ENCODE assay signal across 14 cellular contexts in the genomic region with DNA sequence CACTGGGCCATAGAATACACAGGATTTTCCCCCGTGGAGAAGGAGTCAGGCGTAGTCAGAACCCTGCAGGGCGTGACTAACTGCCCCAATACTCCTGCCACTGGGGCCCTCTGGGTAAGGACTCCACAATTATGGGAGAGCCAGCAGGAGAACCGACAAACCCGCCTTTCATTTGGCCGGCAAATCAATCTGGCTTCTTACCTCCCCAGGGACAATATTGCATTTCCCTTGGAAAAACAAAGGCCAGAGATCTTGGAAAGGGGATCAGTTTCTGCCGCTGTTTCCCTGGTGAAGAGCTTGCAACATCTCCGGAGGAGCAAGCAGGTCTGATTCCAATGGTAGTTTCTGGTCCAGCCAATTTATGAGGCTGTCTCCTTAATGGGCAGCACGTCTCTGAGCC. TPM values are rescaled to one million over a fixed set of nuclear protein-coding genes. Genes with fewer than 3 reads are reported as not detected.
A peak's percentile ranks its signal among the peaks of the same experiment; 100 is the strongest.
DNase-seq lines count a peak whose midpoint lies in the region; ATAC-seq and TF ChIP-seq lines count a peak whose summit lies in the region.
"Had no signal": no experiment of that assay in that cellular context is flagged by ENCODE, and none has a peak within 500 bp of the region (broad histone marks: within the 10 kb centered on the region; RNA-seq: fewer than 3 reads in every experiment).

No MANE protein-coding gene starts in this region.

- H3K36me3 Mint-ChIP-seq in mesothelial cell of epicardium: no peaks in the 10 kb centered on the region
- peaks cover 3% of the 10 kb centered on the region for H3K36me3 Mint-ChIP-seq in activated CD8-positive, alpha-beta T cell treated with anti-CD3 and anti-CD28 coated beads, Interleukin-2, amount 10 ng/mL, durations not matched to agents 7 days and 5 days (ENCODE audit: low read depth)
- H3K36me3 Mint-ChIP-seq: activated naive CD8-positive, alpha-beta T cell; natural killer cell had no signal

- CTCF ChIA-PET in A673 (lab: Charles Lee): no interaction called here
- CTCF ChIA-PET in activated CD8-positive, alpha-beta T cell treated with anti-CD3 and anti-CD28 coated beads, Interleukin-2, amount 10 ng/mL, durations not matched to agents 7 days and 5 days (lab: Charles Lee): no interaction called here

- peaks cover 39% of the 10 kb centered on the region for H3K4me1 Mint-ChIP-seq in mesothelial cell of epicardium
- H3K4me1 Mint-ChIP-seq in activated CD8-positive, alpha-beta T cell treated with anti-CD3 and anti-CD28 coated beads, Interleukin-2, amount 10 ng/mL, durations not matched to agents 7 days and 5 days (ENCODE audit: low read depth): peaks cover 5% of the 10 kb centered on the region

- intact Hi-C loops in A673 (cut with micrococcal nuclease; ENCODE audit: unreplicated experiment): no loop called here

- peaks cover 66% of the 10 kb centered on the region for H3K27me3 ChIP-seq in A673 (replicated peaks; ENCODE audit: insufficient read depth, low read depth, low read length, poor library complexity)

- TF ChIP-seq CTCF in A673 (conservative IDR thresholded peaks at IDR 0.05; ENCODE audit: low read depth, low read length): no peak
- no peak for TF ChIP-seq CTCF in mesothelial cell of epicardium (IDR thresholded peaks at IDR 0.05; ENCODE audit: unreplicated experiment)

- DNase-seq in A673 (ENCODE audit: low spot score) (peak; percentile 88), NCI-H2171 treated with DMSO at 0.1 percent for 48 hours (lab: John Stamatoyannopoulos, UW) (peak; percentile 42), fibroblast of gingiva (ENCODE audit: low read depth) (peak; percentile 93), mesothelial cell of epicardium (ENCODE audit: low spot score in 2 of 2, unreplicated experiment in 2 of 2) (no peak), NCI-H82 (lab: John Stamatoyannopoulos, UW) (no peak), pons (ENCODE audit: low spot score) (no peak)
- DNase-seq in activated CD8-positive, alpha-beta T cell treated with anti-CD3 and anti-CD28 coated beads, Interleukin-2, amount 10 ng/mL, durations not matched to agents 7 days and 5 days: no peak
- DNase-seq: DMS153, KG1, natural killer cell, NCI-H1694 treated with DMSO at 0.1 percent for 48 hours, trophoblast cell had no signal

- no peak overlapping the region for H3K27ac Mint-ChIP-seq in mesothelial cell of epicardium
- no peak overlapping the region for H3K27ac Mint-ChIP-seq in activated CD8-positive, alpha-beta T cell treated with anti-CD3 and anti-CD28 coated beads, Interleukin-2, amount 10 ng/mL, durations not matched to agents 7 days and 5 days
- H3K27ac Mint-ChIP-seq: activated naive CD8-positive, alpha-beta T cell; natural killer cell had no signal

- ATAC-seq in HG03097 (IDR thresholded peaks at IDR 0.05; ENCODE audit: low FRiP score, unreplicated experiment): no peak
- ATAC-seq in activated CD8-positive, alpha-beta T cell treated with anti-CD3 and anti-CD28 coated beads, Interleukin-2, amount 10 ng/mL, durations not matched to agents 7 days and 5 days: no peak
- ATAC-seq: natural killer cell had no signal

- H3K27me3 Mint-ChIP-seq in mesothelial cell of epicardium (ENCODE audit: low read depth): peaks cover 90% of the 10 kb centered on the region
- H3K27me3 Mint-ChIP-seq in activated CD8-positive, alpha-beta T cell treated with anti-CD3 and anti-CD28 coated beads, Interleukin-2, amount 10 ng/mL, durations not matched to agents 7 days and 5 days (ENCODE audit: low read depth): peaks cover 26% of the 10 kb centered on the region

- no peaks in the 10 kb centered on the region for H3K9me3 Mint-ChIP-seq in mesothelial cell of epicardium
- H3K9me3 Mint-ChIP-seq in activated CD8-positive, alpha-beta T cell treated with anti-CD3 and anti-CD28 coated beads, Interleukin-2, amount 10 ng/mL, durations not matched to agents 7 days and 5 days (ENCODE audit: insufficient read depth): no peaks in the 10 kb centered on the region
- H3K9me3 Mint-ChIP-seq: natural killer cell had no signal

- POLR2A ChIA-PET in A673 (lab: Charles Lee; ENCODE audit: low non-redundant PET): no interaction called here
- POLR2A ChIA-PET in activated CD8-positive, alpha-beta T cell treated with anti-CD3 and anti-CD28 coated beads, Interleukin-2, amount 10 ng/mL, durations not matched to agents 7 days and 5 days (lab: Charles Lee): no interaction called here

- H3K4me3 ChIP-seq in A673 (ENCODE audit: low read depth, low read length, poor library complexity, severe bottlenecking): no peak overlapping the region

- peaks cover 28% of the 10 kb centered on the region for H3K4me1 ChIP-seq in A673 (ENCODE audit: insufficient read depth, low read length, poor library complexity, severe bottlenecking)

- no peaks in the 10 kb centered on the region for H3K9me3 ChIP-seq in A673 (ENCODE audit: low read depth, low read length, poor library complexity, severe bottlenecking)

- H3K27ac ChIP-seq in A673 (ENCODE audit: low read depth, low read length, poor library complexity, severe bottlenecking): no peak overlapping the region

- no TSS peak for BruUV-seq in A673 (replicated peaks; lab: Mats Ljungman, UMichigan)

- H3K4me3 Mint-ChIP-seq in mesothelial cell of epicardium: peak overlapping the region; percentile 18
- no peak overlapping the region for H3K4me3 Mint-ChIP-seq in activated CD8-positive, alpha-beta T cell treated with anti-CD3 and anti-CD28 coated beads, Interleukin-2, amount 10 ng/mL, durations not matched to agents 7 days and 5 days
- H3K4me3 Mint-ChIP-seq: activated naive CD8-positive, alpha-beta T cell; natural killer cell had no signal

- H3K36me3 ChIP-seq in A673 (ENCODE audit: insufficient read depth, low read length, poor library complexity, severe bottlenecking): no peaks in the 10 kb centered on the region

RNA-seq across cellular contexts. Expression of gene TRABD2B, which starts 4.5 kb away (rescaled TPM):
- not detected in 2 replicates for total RNA-seq in A673 (2021)
- total RNA-seq in mesothelial cell of epicardium: 5.8 to 6.2 TPM (median 6.0 TPM) in 3 replicates
- not detected for total RNA-seq in activated CD8-positive, alpha-beta T cell treated with anti-CD3 and anti-CD28 coated beads, Interleukin-2, amount 10 ng/mL, durations not matched to agents 7 days and 5 days
- total RNA-seq: natural killer cell had no signal

Comparison
In these comparisons a context has a peak if more than half of its experiments do, and no peak if none do; other contexts are left out.
1. DNase-seq: peak in A673 (single experiment), NCI-H2171 treated with DMSO at 0.1 percent for 48 hours (single experiment) and fibroblast of gingiva (single experiment); none in mesothelial cell of epicardium (0 of 2), NCI-H82 (single experiment), pons (single experiment) and activated CD8-positive, alpha-beta T cell treated with anti-CD3 and anti-CD28 coated beads, Interleukin-2, amount 10 ng/mL, durations not matched to agents 7 days and 5 days (single experiment).